1 cellular context compared by ENCODE assay signal in the genomic region with DNA sequence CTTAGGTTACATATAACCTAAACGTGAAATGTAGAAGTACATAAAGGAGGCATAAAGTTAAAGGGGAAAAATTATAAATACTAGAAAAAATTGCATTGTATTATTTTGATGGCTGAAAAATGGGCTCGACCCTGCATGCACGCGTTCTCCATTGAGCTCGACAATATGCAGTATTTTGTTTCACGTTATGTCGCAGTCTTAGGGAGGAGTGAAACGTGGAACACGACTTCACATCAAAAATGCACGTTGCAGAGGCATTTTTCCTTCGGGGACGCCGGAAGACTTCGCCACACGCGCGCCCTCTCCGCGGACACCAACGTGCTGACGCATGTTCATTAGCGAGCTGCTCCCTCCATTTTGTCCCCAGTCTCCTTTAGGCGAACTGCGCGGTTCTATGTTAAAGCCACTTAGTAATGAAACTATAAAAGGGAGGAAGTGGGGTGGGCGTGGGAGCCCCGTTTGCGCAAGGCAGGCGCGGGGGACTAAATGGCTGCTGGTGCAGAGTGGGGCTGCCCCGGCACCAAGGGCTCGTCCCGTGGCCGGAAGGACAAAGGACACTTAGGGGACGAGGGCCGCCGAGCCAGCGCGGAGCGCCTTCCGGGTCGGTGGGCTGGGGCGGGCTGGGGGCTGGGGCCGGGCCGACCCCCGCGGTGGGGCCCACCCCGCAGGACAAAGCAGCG.
TF ChIP-seq lines count a peak whose summit lies in the region.

No MANE protein-coding gene starts in this region.

TF ChIP-seq in WTC11, 78 proteins besides CTCF, POLR2A, EP300 and RAD21 (continued from another document and continues in another):
- TF ChIP-seq, protein P1, sequence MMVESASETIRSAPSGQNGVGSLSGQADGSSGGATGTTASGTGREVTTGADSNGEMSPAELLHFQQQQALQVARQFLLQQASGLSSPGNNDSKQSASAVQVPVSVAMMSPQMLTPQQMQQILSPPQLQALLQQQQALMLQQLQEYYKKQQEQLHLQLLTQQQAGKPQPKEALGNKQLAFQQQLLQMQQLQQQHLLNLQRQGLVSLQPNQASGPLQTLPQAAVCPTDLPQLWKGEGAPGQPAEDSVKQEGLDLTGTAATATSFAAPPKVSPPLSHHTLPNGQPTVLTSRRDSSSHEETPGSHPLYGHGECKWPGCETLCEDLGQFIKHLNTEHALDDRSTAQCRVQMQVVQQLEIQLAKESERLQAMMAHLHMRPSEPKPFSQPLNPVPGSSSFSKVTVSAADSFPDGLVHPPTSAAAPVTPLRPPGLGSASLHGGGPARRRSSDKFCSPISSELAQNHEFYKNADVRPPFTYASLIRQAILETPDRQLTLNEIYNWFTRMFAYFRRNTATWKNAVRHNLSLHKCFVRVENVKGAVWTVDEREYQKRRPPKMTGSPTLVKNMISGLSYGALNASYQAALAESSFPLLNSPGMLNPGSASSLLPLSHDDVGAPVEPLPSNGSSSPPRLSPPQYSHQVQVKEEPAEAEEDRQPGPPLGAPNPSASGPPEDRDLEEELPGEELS (CRISPR knock-in tag; IDR thresholded peaks at IDR 0.05): 0 out of 2 replicates have a peak, but pooled peaks have one; percentile 21
- peak; percentile 78 for TF ChIP-seq ETV6 (CRISPR knock-in tag; IDR thresholded peaks at IDR 0.05)
- TF ChIP-seq, protein P2, sequence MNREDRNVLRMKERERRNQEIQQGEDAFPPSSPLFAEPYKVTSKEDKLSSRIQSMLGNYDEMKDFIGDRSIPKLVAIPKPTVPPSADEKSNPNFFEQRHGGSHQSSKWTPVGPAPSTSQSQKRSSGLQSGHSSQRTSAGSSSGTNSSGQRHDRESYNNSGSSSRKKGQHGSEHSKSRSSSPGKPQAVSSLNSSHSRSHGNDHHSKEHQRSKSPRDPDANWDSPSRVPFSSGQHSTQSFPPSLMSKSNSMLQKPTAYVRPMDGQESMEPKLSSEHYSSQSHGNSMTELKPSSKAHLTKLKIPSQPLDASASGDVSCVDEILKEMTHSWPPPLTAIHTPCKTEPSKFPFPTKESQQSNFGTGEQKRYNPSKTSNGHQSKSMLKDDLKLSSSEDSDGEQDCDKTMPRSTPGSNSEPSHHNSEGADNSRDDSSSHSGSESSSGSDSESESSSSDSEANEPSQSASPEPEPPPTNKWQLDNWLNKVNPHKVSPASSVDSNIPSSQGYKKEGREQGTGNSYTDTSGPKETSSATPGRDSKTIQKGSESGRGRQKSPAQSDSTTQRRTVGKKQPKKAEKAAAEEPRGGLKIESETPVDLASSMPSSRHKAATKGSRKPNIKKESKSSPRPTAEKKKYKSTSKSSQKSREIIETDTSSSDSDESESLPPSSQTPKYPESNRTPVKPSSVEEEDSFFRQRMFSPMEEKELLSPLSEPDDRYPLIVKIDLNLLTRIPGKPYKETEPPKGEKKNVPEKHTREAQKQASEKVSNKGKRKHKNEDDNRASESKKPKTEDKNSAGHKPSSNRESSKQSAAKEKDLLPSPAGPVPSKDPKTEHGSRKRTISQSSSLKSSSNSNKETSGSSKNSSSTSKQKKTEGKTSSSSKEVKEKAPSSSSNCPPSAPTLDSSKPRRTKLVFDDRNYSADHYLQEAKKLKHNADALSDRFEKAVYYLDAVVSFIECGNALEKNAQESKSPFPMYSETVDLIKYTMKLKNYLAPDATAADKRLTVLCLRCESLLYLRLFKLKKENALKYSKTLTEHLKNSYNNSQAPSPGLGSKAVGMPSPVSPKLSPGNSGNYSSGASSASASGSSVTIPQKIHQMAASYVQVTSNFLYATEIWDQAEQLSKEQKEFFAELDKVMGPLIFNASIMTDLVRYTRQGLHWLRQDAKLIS (CRISPR knock-in tag; IDR thresholded peaks at IDR 0.05; ENCODE audit: borderline replicate concordance): no peak
- no peak for TF ChIP-seq CREB1 (CRISPR knock-in tag; IDR thresholded peaks at IDR 0.05)
- no peak; the same call in 1 of the 2 replicates for TF ChIP-seq ZBTB21 (CRISPR knock-in tag; IDR thresholded peaks at IDR 0.05; ENCODE audit: borderline replicate concordance)
- TF ChIP-seq, protein P3, sequence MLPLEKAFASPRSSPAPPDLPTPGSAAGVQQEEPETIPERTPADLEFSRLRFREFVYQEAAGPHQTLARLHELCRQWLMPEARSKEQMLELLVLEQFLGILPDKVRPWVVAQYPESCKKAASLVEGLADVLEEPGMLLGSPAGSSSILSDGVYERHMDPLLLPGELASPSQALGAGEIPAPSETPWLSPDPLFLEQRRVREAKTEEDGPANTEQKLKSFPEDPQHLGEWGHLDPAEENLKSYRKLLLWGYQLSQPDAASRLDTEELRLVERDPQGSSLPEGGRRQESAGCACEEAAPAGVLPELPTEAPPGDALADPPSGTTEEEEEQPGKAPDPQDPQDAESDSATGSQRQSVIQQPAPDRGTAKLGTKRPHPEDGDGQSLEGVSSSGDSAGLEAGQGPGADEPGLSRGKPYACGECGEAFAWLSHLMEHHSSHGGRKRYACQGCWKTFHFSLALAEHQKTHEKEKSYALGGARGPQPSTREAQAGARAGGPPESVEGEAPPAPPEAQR (CRISPR knock-in tag; IDR thresholded peaks at IDR 0.05): no peak
- no peak for TF ChIP-seq NFATC4 (CRISPR knock-in tag; IDR thresholded peaks at IDR 0.05)
- TF ChIP-seq RORB (CRISPR knock-in tag; IDR thresholded peaks at IDR 0.05): no peak
- TF ChIP-seq FOXJ3 (CRISPR knock-in tag; IDR thresholded peaks at IDR 0.05; ENCODE audit: borderline replicate concordance): no peak
- TF ChIP-seq ATF1 (CRISPR knock-in tag; IDR thresholded peaks at IDR 0.05): no peak
- no peak for TF ChIP-seq KAT7 (CRISPR knock-in tag; IDR thresholded peaks at IDR 0.05; ENCODE audit: borderline replicate concordance)
- TF ChIP-seq SP1 (CRISPR knock-in tag; conservative IDR thresholded peaks at IDR 0.05): no peak
- no peak for TF ChIP-seq ELF4 (CRISPR knock-in tag; IDR thresholded peaks at IDR 0.05; ENCODE audit: low read depth)
- TF ChIP-seq TCF7 (CRISPR knock-in tag; IDR thresholded peaks at IDR 0.05; ENCODE audit: low read depth): no peak
- TF ChIP-seq ZNF423 (CRISPR knock-in tag; IDR thresholded peaks at IDR 0.05): no peak
- 0 out of 2 replicates have a peak, but pooled peaks have one; percentile 14 for TF ChIP-seq SMAD3 (CRISPR knock-in tag; IDR thresholded peaks at IDR 0.05; ENCODE audit: borderline replicate concordance)
- TF ChIP-seq, protein P4, sequence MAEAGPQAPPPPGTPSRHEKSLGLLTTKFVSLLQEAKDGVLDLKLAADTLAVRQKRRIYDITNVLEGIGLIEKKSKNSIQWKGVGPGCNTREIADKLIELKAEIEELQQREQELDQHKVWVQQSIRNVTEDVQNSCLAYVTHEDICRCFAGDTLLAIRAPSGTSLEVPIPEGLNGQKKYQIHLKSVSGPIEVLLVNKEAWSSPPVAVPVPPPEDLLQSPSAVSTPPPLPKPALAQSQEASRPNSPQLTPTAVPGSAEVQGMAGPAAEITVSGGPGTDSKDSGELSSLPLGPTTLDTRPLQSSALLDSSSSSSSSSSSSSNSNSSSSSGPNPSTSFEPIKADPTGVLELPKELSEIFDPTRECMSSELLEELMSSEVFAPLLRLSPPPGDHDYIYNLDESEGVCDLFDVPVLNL (CRISPR knock-in tag; IDR thresholded peaks at IDR 0.05; ENCODE audit: borderline replicate concordance, low read depth): no peak
- TF ChIP-seq, protein P5, sequence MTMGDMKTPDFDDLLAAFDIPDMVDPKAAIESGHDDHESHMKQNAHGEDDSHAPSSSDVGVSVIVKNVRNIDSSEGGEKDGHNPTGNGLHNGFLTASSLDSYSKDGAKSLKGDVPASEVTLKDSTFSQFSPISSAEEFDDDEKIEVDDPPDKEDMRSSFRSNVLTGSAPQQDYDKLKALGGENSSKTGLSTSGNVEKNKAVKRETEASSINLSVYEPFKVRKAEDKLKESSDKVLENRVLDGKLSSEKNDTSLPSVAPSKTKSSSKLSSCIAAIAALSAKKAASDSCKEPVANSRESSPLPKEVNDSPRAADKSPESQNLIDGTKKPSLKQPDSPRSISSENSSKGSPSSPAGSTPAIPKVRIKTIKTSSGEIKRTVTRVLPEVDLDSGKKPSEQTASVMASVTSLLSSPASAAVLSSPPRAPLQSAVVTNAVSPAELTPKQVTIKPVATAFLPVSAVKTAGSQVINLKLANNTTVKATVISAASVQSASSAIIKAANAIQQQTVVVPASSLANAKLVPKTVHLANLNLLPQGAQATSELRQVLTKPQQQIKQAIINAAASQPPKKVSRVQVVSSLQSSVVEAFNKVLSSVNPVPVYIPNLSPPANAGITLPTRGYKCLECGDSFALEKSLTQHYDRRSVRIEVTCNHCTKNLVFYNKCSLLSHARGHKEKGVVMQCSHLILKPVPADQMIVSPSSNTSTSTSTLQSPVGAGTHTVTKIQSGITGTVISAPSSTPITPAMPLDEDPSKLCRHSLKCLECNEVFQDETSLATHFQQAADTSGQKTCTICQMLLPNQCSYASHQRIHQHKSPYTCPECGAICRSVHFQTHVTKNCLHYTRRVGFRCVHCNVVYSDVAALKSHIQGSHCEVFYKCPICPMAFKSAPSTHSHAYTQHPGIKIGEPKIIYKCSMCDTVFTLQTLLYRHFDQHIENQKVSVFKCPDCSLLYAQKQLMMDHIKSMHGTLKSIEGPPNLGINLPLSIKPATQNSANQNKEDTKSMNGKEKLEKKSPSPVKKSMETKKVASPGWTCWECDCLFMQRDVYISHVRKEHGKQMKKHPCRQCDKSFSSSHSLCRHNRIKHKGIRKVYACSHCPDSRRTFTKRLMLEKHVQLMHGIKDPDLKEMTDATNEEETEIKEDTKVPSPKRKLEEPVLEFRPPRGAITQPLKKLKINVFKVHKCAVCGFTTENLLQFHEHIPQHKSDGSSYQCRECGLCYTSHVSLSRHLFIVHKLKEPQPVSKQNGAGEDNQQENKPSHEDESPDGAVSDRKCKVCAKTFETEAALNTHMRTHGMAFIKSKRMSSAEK (CRISPR knock-in tag; IDR thresholded peaks at IDR 0.05; ENCODE audit: borderline replicate concordance): peak; percentile 83; the same call in 1 of the 2 replicates
- TF ChIP-seq ZNF232 (CRISPR knock-in tag; IDR thresholded peaks at IDR 0.05): no peak
- TF ChIP-seq ZNF396 (CRISPR knock-in tag; IDR thresholded peaks at IDR 0.05; ENCODE audit: borderline replicate concordance): no peak
- TF ChIP-seq, protein P6, sequence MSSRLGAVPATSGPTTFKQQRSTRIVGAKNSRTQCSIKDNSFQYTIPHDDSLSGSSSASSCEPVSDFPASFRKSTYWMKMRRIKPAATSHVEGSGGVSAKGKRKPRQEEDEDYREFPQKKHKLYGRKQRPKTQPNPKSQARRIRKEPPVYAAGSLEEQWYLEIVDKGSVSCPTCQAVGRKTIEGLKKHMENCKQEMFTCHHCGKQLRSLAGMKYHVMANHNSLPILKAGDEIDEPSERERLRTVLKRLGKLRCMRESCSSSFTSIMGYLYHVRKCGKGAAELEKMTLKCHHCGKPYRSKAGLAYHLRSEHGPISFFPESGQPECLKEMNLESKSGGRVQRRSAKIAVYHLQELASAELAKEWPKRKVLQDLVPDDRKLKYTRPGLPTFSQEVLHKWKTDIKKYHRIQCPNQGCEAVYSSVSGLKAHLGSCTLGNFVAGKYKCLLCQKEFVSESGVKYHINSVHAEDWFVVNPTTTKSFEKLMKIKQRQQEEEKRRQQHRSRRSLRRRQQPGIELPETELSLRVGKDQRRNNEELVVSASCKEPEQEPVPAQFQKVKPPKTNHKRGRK (CRISPR knock-in tag; IDR thresholded peaks at IDR 0.05; ENCODE audit: borderline replicate concordance): no peak
- TF ChIP-seq EMX1 (CRISPR knock-in tag; IDR thresholded peaks at IDR 0.05): peak; percentile 73
- 0 out of 2 replicates have a peak, but pooled peaks have one; percentile 5 for TF ChIP-seq CREM (CRISPR knock-in tag; IDR thresholded peaks at IDR 0.05)
- no peak for TF ChIP-seq NR1H2 (CRISPR knock-in tag; IDR thresholded peaks at IDR 0.05)
- TF ChIP-seq FOXP1 (CRISPR knock-in tag; IDR thresholded peaks at IDR 0.05; ENCODE audit: borderline replicate concordance): peak; percentile 52; the same call in 1 of the 2 replicates
- TF ChIP-seq, protein P7, sequence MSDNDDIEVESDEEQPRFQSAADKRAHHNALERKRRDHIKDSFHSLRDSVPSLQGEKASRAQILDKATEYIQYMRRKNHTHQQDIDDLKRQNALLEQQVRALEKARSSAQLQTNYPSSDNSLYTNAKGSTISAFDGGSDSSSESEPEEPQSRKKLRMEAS (CRISPR knock-in tag; IDR thresholded peaks at IDR 0.05): peak; percentile 90
- TF ChIP-seq, protein P8, sequence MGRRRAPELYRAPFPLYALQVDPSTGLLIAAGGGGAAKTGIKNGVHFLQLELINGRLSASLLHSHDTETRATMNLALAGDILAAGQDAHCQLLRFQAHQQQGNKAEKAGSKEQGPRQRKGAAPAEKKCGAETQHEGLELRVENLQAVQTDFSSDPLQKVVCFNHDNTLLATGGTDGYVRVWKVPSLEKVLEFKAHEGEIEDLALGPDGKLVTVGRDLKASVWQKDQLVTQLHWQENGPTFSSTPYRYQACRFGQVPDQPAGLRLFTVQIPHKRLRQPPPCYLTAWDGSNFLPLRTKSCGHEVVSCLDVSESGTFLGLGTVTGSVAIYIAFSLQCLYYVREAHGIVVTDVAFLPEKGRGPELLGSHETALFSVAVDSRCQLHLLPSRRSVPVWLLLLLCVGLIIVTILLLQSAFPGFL (CRISPR knock-in tag; IDR thresholded peaks at IDR 0.05; ENCODE audit: borderline replicate concordance): no peak
- no peak for TF ChIP-seq TP53 (CRISPR knock-in tag; IDR thresholded peaks at IDR 0.05)
- no peak for TF ChIP-seq IRF2 (CRISPR knock-in tag; IDR thresholded peaks at IDR 0.05; ENCODE audit: borderline replicate concordance, low read depth)
- TF ChIP-seq, protein P9, sequence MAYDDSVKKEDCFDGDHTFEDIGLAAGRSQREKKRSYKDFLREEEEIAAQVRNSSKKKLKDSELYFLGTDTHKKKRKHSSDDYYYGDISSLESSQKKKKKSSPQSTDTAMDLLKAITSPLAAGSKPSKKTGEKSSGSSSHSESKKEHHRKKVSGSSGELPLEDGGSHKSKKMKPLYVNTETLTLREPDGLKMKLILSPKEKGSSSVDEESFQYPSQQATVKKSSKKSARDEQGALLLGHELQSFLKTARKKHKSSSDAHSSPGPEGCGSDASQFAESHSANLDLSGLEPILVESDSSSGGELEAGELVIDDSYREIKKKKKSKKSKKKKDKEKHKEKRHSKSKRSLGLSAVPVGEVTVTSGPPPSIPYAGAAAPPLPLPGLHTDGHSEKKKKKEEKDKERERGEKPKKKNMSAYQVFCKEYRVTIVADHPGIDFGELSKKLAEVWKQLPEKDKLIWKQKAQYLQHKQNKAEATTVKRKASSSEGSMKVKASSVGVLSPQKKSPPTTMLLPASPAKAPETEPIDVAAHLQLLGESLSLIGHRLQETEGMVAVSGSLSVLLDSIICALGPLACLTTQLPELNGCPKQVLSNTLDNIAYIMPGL (CRISPR knock-in tag; IDR thresholded peaks at IDR 0.05): no peak; the same call in 1 of the 2 replicates
- TF ChIP-seq, protein P10, sequence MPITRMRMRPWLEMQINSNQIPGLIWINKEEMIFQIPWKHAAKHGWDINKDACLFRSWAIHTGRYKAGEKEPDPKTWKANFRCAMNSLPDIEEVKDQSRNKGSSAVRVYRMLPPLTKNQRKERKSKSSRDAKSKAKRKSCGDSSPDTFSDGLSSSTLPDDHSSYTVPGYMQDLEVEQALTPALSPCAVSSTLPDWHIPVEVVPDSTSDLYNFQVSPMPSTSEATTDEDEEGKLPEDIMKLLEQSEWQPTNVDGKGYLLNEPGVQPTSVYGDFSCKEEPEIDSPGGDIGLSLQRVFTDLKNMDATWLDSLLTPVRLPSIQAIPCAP (CRISPR knock-in tag; IDR thresholded peaks at IDR 0.05): no peak
- peak; percentile 15; the same call in 1 of the 2 replicates for TF ChIP-seq FOXK1 (CRISPR knock-in tag; IDR thresholded peaks at IDR 0.05)
- TF ChIP-seq, protein P11, sequence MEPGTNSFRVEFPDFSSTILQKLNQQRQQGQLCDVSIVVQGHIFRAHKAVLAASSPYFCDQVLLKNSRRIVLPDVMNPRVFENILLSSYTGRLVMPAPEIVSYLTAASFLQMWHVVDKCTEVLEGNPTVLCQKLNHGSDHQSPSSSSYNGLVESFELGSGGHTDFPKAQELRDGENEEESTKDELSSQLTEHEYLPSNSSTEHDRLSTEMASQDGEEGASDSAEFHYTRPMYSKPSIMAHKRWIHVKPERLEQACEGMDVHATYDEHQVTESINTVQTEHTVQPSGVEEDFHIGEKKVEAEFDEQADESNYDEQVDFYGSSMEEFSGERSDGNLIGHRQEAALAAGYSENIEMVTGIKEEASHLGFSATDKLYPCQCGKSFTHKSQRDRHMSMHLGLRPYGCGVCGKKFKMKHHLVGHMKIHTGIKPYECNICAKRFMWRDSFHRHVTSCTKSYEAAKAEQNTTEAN (CRISPR knock-in tag; IDR thresholded peaks at IDR 0.05): no peak
- no peak for TF ChIP-seq ESRRA (CRISPR knock-in tag; IDR thresholded peaks at IDR 0.05; ENCODE audit: borderline replicate concordance)
